In genomic region chr12:124928095-124928911, GRCh38 we compare ENCODE assay signal across 1 cellular context.
A peak's percentile ranks its signal among the peaks of the same experiment; 100 is the strongest.
TF ChIP-seq lines count a peak whose summit lies in the region.

No MANE protein-coding gene starts in this region.

TF ChIP-seq in K562, 482 proteins besides CTCF, POLR2A, EP300 and RAD21 (continued from another document and continues in another):
- TF ChIP-seq ZNF395 (CRISPR knock-in tag; IDR thresholded peaks at IDR 0.05) (0 out of 2 replicates have a peak, but pooled peaks have one; percentile 36), POLR2AphosphoS5 (IDR thresholded peaks at IDR 0.05; ENCODE audit: control insufficient read depth, insufficient read depth, low read depth, low read length) (no peak), CCNT2 (IDR thresholded peaks at IDR 0.05; ENCODE audit: borderline replicate concordance, extremely low read depth, insufficient read length, low read depth, low read length) (no peak), ZBTB33 (CRISPR knock-in tag; IDR thresholded peaks at IDR 0.05) (peak; percentile 97), EZH2 (IDR thresholded peaks at IDR 0.05; ENCODE audit: borderline replicate concordance, low read depth, low read length) (no peak), RERE (CRISPR knock-in tag; IDR thresholded peaks at IDR 0.05; ENCODE audit: borderline replicate concordance) (no peak), ZFPM2 (CRISPR knock-in tag; IDR thresholded peaks at IDR 0.05) (no peak), TRIM28 (IDR thresholded peaks at IDR 0.05) (no peak), ZNF445 (CRISPR knock-in tag; IDR thresholded peaks at IDR 0.05; ENCODE audit: low read depth) (no peak), RBFOX2 (IDR thresholded peaks at IDR 0.05; ENCODE audit: low read depth, low read length) (peak; percentile 37; the same call in 1 of the 2 replicates), ZNF707 (CRISPR knock-in tag; conservative IDR thresholded peaks at IDR 0.05) (no peak), SIN3A (IDR thresholded peaks at IDR 0.05; ENCODE audit: borderline replicate concordance in 2 of 2, control insufficient read depth in 1 of 2, low read depth in 2 of 2, low read length in 2 of 2) (no peak), E2F4 (CRISPR knock-in tag; IDR thresholded peaks at IDR 0.05; ENCODE audit: low read depth) (no peak), PTBP1 (IDR thresholded peaks at IDR 0.05; ENCODE audit: low read depth, low read length) (no peak), THRAP3 (IDR thresholded peaks at IDR 0.05; ENCODE audit: borderline replicate concordance) (no peak), PHF21A (IDR thresholded peaks at IDR 0.05; ENCODE audit: borderline replicate concordance, low read depth) (no peak), RBM17 (IDR thresholded peaks at IDR 0.05; ENCODE audit: borderline replicate concordance, low read depth, low read length) (no peak), FOSL1 (tag; conservative IDR thresholded peaks at IDR 0.05) (0 out of 2 replicates have a peak, but pooled peaks have one; percentile 2), TAF7 (tag; IDR thresholded peaks at IDR 0.05) (no peak), ATF3 (IDR thresholded peaks at IDR 0.05) (peak; percentile 33; the same call in 1 of the 2 replicates), ATF3 (CRISPR knock-in tag; conservative IDR thresholded peaks at IDR 0.05) (0 out of 2 replicates have a peak, but pooled peaks have one; percentile 4), PHTF2 (CRISPR knock-in tag; IDR thresholded peaks at IDR 0.05) (no peak), TCF7 (IDR thresholded peaks at IDR 0.05; ENCODE audit: borderline replicate concordance) (no peak), RREB1 (CRISPR knock-in tag; IDR thresholded peaks at IDR 0.05) (no peak), ARID3B (CRISPR knock-in tag; IDR thresholded peaks at IDR 0.05; ENCODE audit: borderline replicate concordance) (no peak), TOE1 (IDR thresholded peaks at IDR 0.05; ENCODE audit: borderline replicate concordance) (no peak), TOE1 (CRISPR knock-in tag; IDR thresholded peaks at IDR 0.05; ENCODE audit: borderline replicate concordance, low read depth) (no peak), NFE2L1 (tag; IDR thresholded peaks at IDR 0.05; ENCODE audit: borderline replicate concordance, low read depth) (no peak), PTRF (tag; IDR thresholded peaks at IDR 0.05) (no peak), TRIM24 (IDR thresholded peaks at IDR 0.05) (no peak), ZNF695 (CRISPR knock-in tag; IDR thresholded peaks at IDR 0.05) (no peak), E2F6 (IDR thresholded peaks at IDR 0.05; ENCODE audit: borderline replicate concordance in 1 of 2, extremely low read depth in 1 of 2, insufficient read depth in 1 of 2, insufficient read length in 1 of 2, low read depth in 1 of 2, low read length in 1 of 2, poor library complexity in 1 of 2, severe bottlenecking in 1 of 2) (peak in 1 of 2 experiments; percentile 41)
